10 cellular contexts compared by ENCODE assay signal in genomic region chr14:105022276-105022670, GRCh38. TPM values are rescaled to one million over a fixed set of nuclear protein-coding genes. Genes with fewer than 3 reads are reported as not detected.
DNase-seq lines count a peak whose midpoint lies in the region; ATAC-seq and TF ChIP-seq lines count a peak whose summit lies in the region.
"Had no signal": no experiment of that assay in that cellular context is flagged by ENCODE, and none has a peak within 500 bp of the region (broad histone marks: within the 10 kb centered on the region; RNA-seq: fewer than 3 reads in every experiment).

No MANE protein-coding gene starts in this region.

- H3K4me1 ChIP-seq in Caco-2: peaks cover 15% of the 10 kb centered on the region
- peaks cover 0 to 72% (median 20%) of the 10 kb centered on the region in 12 donors for H3K4me1 ChIP-seq in heart left ventricle

- no TSS peak for BruUV-seq in Caco-2 (replicated peaks; lab: Mats Ljungman, UMichigan)

- POLR2A ChIA-PET in Caco-2 (lab: Charles Lee): no interaction called here

- H3K4me3 Mint-ChIP-seq in Caco-2 (ENCODE audit: unreplicated experiment) (peak overlapping the region; percentile 86), nephron (peak overlapping the region; percentile 86 to 92 (median 90))

- no peaks in the 10 kb centered on the region for H3K36me3 ChIP-seq in Caco-2 (ENCODE audit: control insufficient read depth, insufficient read depth, low read length)
- H3K36me3 ChIP-seq in heart left ventricle: no peaks in the 10 kb centered on the region
- H3K36me3 ChIP-seq: ovary had no signal

- DNase-seq in Caco-2 (no peak), M059J (ENCODE audit: low read depth) (peak; percentile 29), cardiac fibroblast (ENCODE audit: low read depth in 2 of 2) (no peak), GDM1 (lab: John Stamatoyannopoulos, UW) (no peak), heart left ventricle (no peak)

- H3K27me3 ChIP-seq in Caco-2 (replicated peaks; ENCODE audit: control insufficient read depth, insufficient read depth, low read length) (no peaks in the 10 kb centered on the region), heart left ventricle (no peaks in the 10 kb centered on the region)
- H3K27me3 ChIP-seq: ovary, SJSA1 had no signal

- ATAC-seq in GM18505 (IDR thresholded peaks at IDR 0.05; ENCODE audit: unreplicated experiment) (no peak), heart left ventricle (no peak), GM18870 (IDR thresholded peaks at IDR 0.05; ENCODE audit: unreplicated experiment) (no peak)

- H3K27me3 Mint-ChIP-seq in Caco-2 (ENCODE audit: insufficient read depth, unreplicated experiment): no peaks in the 10 kb centered on the region
- no peaks in the 10 kb centered on the region for H3K27me3 Mint-ChIP-seq in nephron (ENCODE audit: low read depth)

- intact Hi-C loops in Caco-2 (cut with micrococcal nuclease; ENCODE audit: unreplicated experiment) (no loop called here), heart left ventricle (cut with DNase I) (loop anchor here in 6 of 10 donors (5.0 kb wide), 3 partner anchors 35 to 45 kb away; partner anchors contain the start of genes CLBA1 (in 3 of the 6) and AHNAK2 (in 1 of the 6))

- 71 to 88% (median 86%) methylated on average over 2 of the region's 2 CpGs for WGBS in heart left ventricle, 4 donors

- H3K9me3 Mint-ChIP-seq in Caco-2 (ENCODE audit: unreplicated experiment) (no peaks in the 10 kb centered on the region), nephron (no peaks in the 10 kb centered on the region)

- TF ChIP-seq CTCF in Caco-2 (IDR thresholded peaks at IDR 0.05; ENCODE audit: insufficient read depth in 1 of 2, low read depth in 1 of 2, low read length in 1 of 2, severe bottlenecking in 1 of 2, unreplicated experiment in 1 of 2) (no peak), cardiac fibroblast (IDR thresholded peaks at IDR 0.05; ENCODE audit: low read depth, low read length) (no peak), nephron (IDR thresholded peaks at IDR 0.05; ENCODE audit: unreplicated experiment in 3 of 3) (no peak), heart left ventricle (IDR thresholded peaks at IDR 0.05) (no peak)

- H3K27ac Mint-ChIP-seq in Caco-2 (ENCODE audit: unreplicated experiment) (peak overlapping the region; percentile 87), nephron (peak overlapping the region; percentile 94 to 96 (median 94))

- no peaks in the 10 kb centered on the region for H3K9me3 ChIP-seq in Caco-2
- no peaks in the 10 kb centered on the region for H3K9me3 ChIP-seq in heart left ventricle
- H3K9me3 ChIP-seq: ovary had no signal

- H3K4me1 Mint-ChIP-seq in Caco-2 (ENCODE audit: low read depth, unreplicated experiment) (no peaks in the 10 kb centered on the region), nephron (peaks cover 32% of the 10 kb centered on the region)

- TF ChIP-seq POLR2A in GM18505 (IDR thresholded peaks at IDR 0.05; ENCODE audit: borderline replicate concordance, extremely low read depth, insufficient read depth, insufficient read length): no peak
- no peak for TF ChIP-seq POLR2A in heart left ventricle (IDR thresholded peaks at IDR 0.05)

- CTCF ChIA-PET in Caco-2 (lab: Charles Lee): interaction anchor here (0.6 kb wide), 1 partner anchor 1107 kb away, joined by 14 read pairs; no protein-coding TSS in a partner anchor

- peak overlapping the region in 1 of 12 donors; percentile 91 for H3K27ac ChIP-seq in heart left ventricle

- peak overlapping the region; percentile 71 for H3K4me3 ChIP-seq in Caco-2 (ENCODE audit: low read depth, low read length)
- peak overlapping the region; percentile 65 to 76 for H3K4me3 ChIP-seq in cardiac fibroblast (replicated peaks in 1 of 2; ENCODE audit: low read depth in 2 of 2, low read length in 2 of 2)
- peak overlapping the region in 5 of 12 donors; percentile 70 to 92 (median 77) for H3K4me3 ChIP-seq in heart left ventricle

- H3K36me3 Mint-ChIP-seq in Caco-2 (ENCODE audit: insufficient read depth, unreplicated experiment) (peaks cover 26% of the 10 kb centered on the region), nephron (ENCODE audit: low read depth) (no peaks in the 10 kb centered on the region)

RNA-seq across cellular contexts. Expression of gene CDCA4, which starts 1.4 kb away (rescaled TPM):
- total RNA-seq in Caco-2 (2022) (33.4 and 41.4 TPM in 2 replicates), heart left ventricle (1 to 10 TPM; 1.4 to 6.0 (median 2.4) TPM)
- 32.5 and 40.5 TPM in 2 replicates for total RNA-seq in M059J (2014; rRNA removed; shearing (Covaris generic))
- polyA plus RNA-seq in heart left ventricle: 1 to 10 TPM; 2.3 to 3.3 TPM

RNA-seq across cellular contexts. Expression of gene CLBA1, which starts 36.7 kb away (rescaled TPM):
- total RNA-seq in Caco-2 (2022) (3.0 and 3.2 TPM in 2 replicates), heart left ventricle (1 to 10 TPM in 7 of 9 donors, under 1 TPM in 2; 0.76 to 3.7 (median 2.6) TPM)
- 3.3 and 5.6 TPM in 2 replicates for total RNA-seq in M059J (2014; rRNA removed; shearing (Covaris generic))
- polyA plus RNA-seq in heart left ventricle: 1 to 10 TPM; 1.3 to 3.7 TPM

RNA-seq across cellular contexts. Expression of gene GPR132, which starts 43.0 kb away (rescaled TPM):
- 0.19 TPM in 1 of 2 replicates, not detected in the other for total RNA-seq in Caco-2 (2022)
- 0.44 TPM in 1 of 2 replicates, not detected in the other for total RNA-seq in M059J (2014; rRNA removed; shearing (Covaris generic))
- total RNA-seq in heart left ventricle: 1 to 10 TPM in 3 of 9 donors, under 1 TPM in 6; 0.27 to 5.3 (median 0.77) TPM
- polyA plus RNA-seq in heart left ventricle: under 1 TPM; 0.50 to 0.51 TPM
- total RNA-seq: SJSA1 had no signal

RNA-seq across cellular contexts. Expression of gene AHNAK2, which starts 44.1 kb away (rescaled TPM):
- 0.77 and 0.81 TPM in 2 replicates for total RNA-seq in Caco-2 (2022)
- total RNA-seq in M059J (2014; rRNA removed; shearing (Covaris generic)): 3.2 and 4.7 TPM in 2 replicates
- total RNA-seq in heart left ventricle: 10 to 100 TPM in 2 of 9 donors, 1 to 10 TPM in 7; 1.5 to 22.3 (median 3.7) TPM
- polyA plus RNA-seq in heart left ventricle: 1 to 10 TPM; 2.2 to 2.5 TPM
